Comparison of ENCODE assay signal across 11 cellular contexts in genomic region chr1:175129997-175130648, GRCh38.
DNase-seq lines count a peak whose midpoint lies in the region; ATAC-seq, FAIRE-seq and TF ChIP-seq lines count a peak whose summit lies in the region.
"Had no signal": no experiment of that assay in that cellular context is flagged by ENCODE, and none has a peak within 500 bp of the region (broad histone marks: within the 10 kb centered on the region; RNA-seq: fewer than 3 reads in every experiment).

No MANE protein-coding gene starts in this region.

- H3K27me3 Mint-ChIP-seq in neural crest cell (ENCODE audit: low read depth) (peaks cover 6% of the 10 kb centered on the region), MCF 10A (ENCODE audit: insufficient read depth, unreplicated experiment) (no peaks in the 10 kb centered on the region)

- no peaks in the 10 kb centered on the region for H3K9me3 ChIP-seq in esophagus muscularis mucosa

- WGBS in esophagus muscularis mucosa, result 64% methylated on average over 5 of the region's 5 CpGs

- peak overlapping the region; percentile 73 to 84 (median 80) for H3K27ac ChIP-seq in esophagus muscularis mucosa (replicated peaks in 1 of 4)

- peaks cover 16% of the 10 kb centered on the region for H3K4me1 Mint-ChIP-seq in neural crest cell
- H3K4me1 Mint-ChIP-seq in MCF 10A (ENCODE audit: insufficient read depth, unreplicated experiment), result peaks cover 14% of the 10 kb centered on the region
- H3K4me1 Mint-ChIP-seq: activated CD4-positive, alpha-beta T cell treated with anti-CD3 and anti-CD28 coated beads, Interleukin-2, amount 10 ng/mL, durations not matched to agents 24 days and 14 days had no signal

- H3K36me3 Mint-ChIP-seq in neural crest cell (ENCODE audit: low read depth) (no peaks in the 10 kb centered on the region), MCF 10A (ENCODE audit: insufficient read depth, unreplicated experiment) (no peaks in the 10 kb centered on the region)

- intact Hi-C loops in esophagus muscularis mucosa (cut with DNase I) (loop anchor here (5.0 kb wide), 1 partner anchor 98 kb away; no protein-coding TSS in a partner anchor), MCF 10A (cut with micrococcal nuclease) (no loop called here)

- peak overlapping the region; percentile 87 for H3K27ac Mint-ChIP-seq in neural crest cell (ENCODE audit: unreplicated experiment)
- H3K27ac Mint-ChIP-seq in MCF 10A (ENCODE audit: low read depth, unreplicated experiment), result no peak overlapping the region
- H3K27ac Mint-ChIP-seq: activated CD4-positive, alpha-beta T cell treated with anti-CD3 and anti-CD28 coated beads, Interleukin-2, amount 10 ng/mL, durations not matched to agents 24 days and 14 days; HFFc6 had no signal

- POLR2A ChIA-PET in MCF 10A (lab: Yijun Ruan, JAX), result no interaction called here

- H3K36me3 ChIP-seq in esophagus muscularis mucosa, result no peaks in the 10 kb centered on the region

- TF ChIP-seq EP300 in esophagus muscularis mucosa (IDR thresholded peaks at IDR 0.05), result no peak

- DNase-seq in GM12892 (ENCODE audit: insufficient read length) (no peak), NCI-H345 (lab: John Stamatoyannopoulos, UW) (peak; percentile 58), esophagus muscularis mucosa (ENCODE audit: extremely low spot score) (no peak), neural crest cell (ENCODE audit: low read depth, low spot score) (no peak), T-helper 9 cell (no peak), MCF 10A (ENCODE audit: unreplicated experiment) (no peak)
- DNase-seq in activated naive CD4-positive, alpha-beta T cell (lab: John Stamatoyannopoulos, UW), result no peak
- DNase-seq: activated CD4-positive, alpha-beta T cell treated with anti-CD3 and anti-CD28 coated beads, Interleukin-2, amount 10 ng/mL, durations not matched to agents 24 days and 14 days had no signal

- H3K4me3 ChIP-seq in esophagus muscularis mucosa, result no peak overlapping the region

- no TSS peak for BruUV-seq in MCF 10A (replicated peaks; lab: Mats Ljungman, UMichigan)

- H3K9me3 Mint-ChIP-seq in neural crest cell (no peaks in the 10 kb centered on the region), MCF 10A (ENCODE audit: unreplicated experiment) (no peaks in the 10 kb centered on the region)
- H3K9me3 Mint-ChIP-seq: activated CD4-positive, alpha-beta T cell treated with anti-CD3 and anti-CD28 coated beads, Interleukin-2, amount 10 ng/mL, durations not matched to agents 24 days and 14 days; HFFc6 had no signal

- no peaks in the 10 kb centered on the region for H3K27me3 ChIP-seq in esophagus muscularis mucosa

- CTCF ChIA-PET in MCF 10A (lab: Yijun Ruan, JAX), result interaction anchor here (0.6 to 10.7 kb wide), 5 partner anchors 13 to 101 kb away, joined by 7 to 232 read pairs (median 20); no protein-coding TSS in a partner anchor

- TF ChIP-seq CTCF in esophagus muscularis mucosa (IDR thresholded peaks at IDR 0.05), result no peak
- TF ChIP-seq CTCF in neural crest cell (conservative IDR thresholded peaks at IDR 0.05), result peak; percentile 18
- no peak for TF ChIP-seq CTCF in MCF 10A (IDR thresholded peaks at IDR 0.05; ENCODE audit: unreplicated experiment)

- no peak for TF ChIP-seq POLR2A in GM12892 (IDR thresholded peaks at IDR 0.05; ENCODE audit: low read depth, low read length)
- no peak for TF ChIP-seq POLR2A in esophagus muscularis mucosa (IDR thresholded peaks at IDR 0.05; ENCODE audit: low read depth)

- H3K4me3 Mint-ChIP-seq in neural crest cell (no peak overlapping the region), MCF 10A (ENCODE audit: unreplicated experiment) (no peak overlapping the region)
- H3K4me3 Mint-ChIP-seq: activated CD4-positive, alpha-beta T cell treated with anti-CD3 and anti-CD28 coated beads, Interleukin-2, amount 10 ng/mL, durations not matched to agents 24 days and 14 days; HFFc6 had no signal

- H3K4me1 ChIP-seq in esophagus muscularis mucosa, result peaks cover 52 to 90% (median 89%) of the 10 kb centered on the region in 4 donors

- FAIRE-seq in GM12892 (lab: Jason Lieb, UNC), result peak; percentile 46
- FAIRE-seq: bronchial epithelial cell had no signal

- ATAC-seq in GM21825 (IDR thresholded peaks at IDR 0.05; ENCODE audit: unreplicated experiment), result no peak
